16 cellular contexts compared by ENCODE assay signal in the genomic region with DNA sequence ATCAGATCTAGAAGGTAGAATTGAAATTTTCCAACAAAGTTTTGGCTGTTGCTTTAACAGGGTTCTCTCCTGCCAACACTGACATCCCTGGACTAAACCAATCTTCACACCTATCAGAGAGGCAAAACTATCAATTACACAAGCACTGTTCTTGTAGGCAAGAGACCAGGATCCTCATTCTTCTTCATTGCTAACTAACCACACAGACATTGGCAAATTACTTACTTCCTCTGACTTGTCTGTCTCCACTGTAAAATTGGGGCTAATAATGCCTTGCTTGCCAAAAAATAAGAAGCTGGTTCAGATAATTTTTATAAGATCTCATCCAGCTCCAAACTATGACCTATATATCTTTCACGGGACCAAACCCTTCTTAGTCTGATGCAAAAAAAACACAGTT.
A peak's percentile ranks its signal among the peaks of the same experiment; 100 is the strongest.
DNase-seq lines count a peak whose midpoint lies in the region; ATAC-seq and TF ChIP-seq lines count a peak whose summit lies in the region.
"Had no signal": no experiment of that assay in that cellular context is flagged by ENCODE, and none has a peak within 500 bp of the region (broad histone marks: within the 10 kb centered on the region; RNA-seq: fewer than 3 reads in every experiment).

No MANE protein-coding gene starts in this region.

- no peaks in the 10 kb centered on the region for H3K4me1 Mint-ChIP-seq in CD8-positive, alpha-beta T cell (ENCODE audit: low read depth)

- H3K27me3 Mint-ChIP-seq in CD8-positive, alpha-beta T cell (ENCODE audit: low read depth) = no peaks in the 10 kb centered on the region

- H3K36me3 Mint-ChIP-seq in CD8-positive, alpha-beta T cell = no peaks in the 10 kb centered on the region

- no peaks in the 10 kb centered on the region for H3K4me1 ChIP-seq in psoas muscle
- no peaks in the 10 kb centered on the region for H3K4me1 ChIP-seq in CD8-positive, alpha-beta T cell (ENCODE audit: insufficient read depth, low read length)

- no peak overlapping the region for H3K4me3 ChIP-seq in AG10803 (ENCODE audit: low read length)
- no peak overlapping the region for H3K4me3 ChIP-seq in fibroblast of the aortic adventitia (ENCODE audit: low read depth, low read length)
- H3K4me3 ChIP-seq in psoas muscle = no peak overlapping the region
- no peak overlapping the region for H3K4me3 ChIP-seq in CD8-positive, alpha-beta T cell (ENCODE audit: low read depth, low read length)
- H3K4me3 ChIP-seq: BLaER1 treated with 17β-estradiol and CSF1 and Interleukin-3, amounts not matched to agents 10 nM and 100 nM had no signal

- no peak overlapping the region for H3K4me3 Mint-ChIP-seq in CD8-positive, alpha-beta T cell

- H3K36me3 ChIP-seq in psoas muscle (ENCODE audit: insufficient read depth in 1 of 2, low read depth in 1 of 2) = no peaks in the 10 kb centered on the region
- H3K36me3 ChIP-seq in CD8-positive, alpha-beta T cell (ENCODE audit: insufficient read depth, low read length) = no peaks in the 10 kb centered on the region
- H3K36me3 ChIP-seq: BLaER1 treated with 17β-estradiol and CSF1 and Interleukin-3, amounts not matched to agents 10 nM and 100 nM had no signal

- H3K27me3 ChIP-seq in psoas muscle (ENCODE audit: insufficient read depth in 3 of 3, low read length in 2 of 3) = no peaks in the 10 kb centered on the region
- no peaks in the 10 kb centered on the region for H3K27me3 ChIP-seq in CD8-positive, alpha-beta T cell (ENCODE audit: insufficient read depth, low read length)
- H3K27me3 ChIP-seq: BLaER1 treated with 17β-estradiol and CSF1 and Interleukin-3, amounts not matched to agents 10 nM and 100 nM had no signal

- H3K27ac ChIP-seq in psoas muscle = no peak overlapping the region
- H3K27ac ChIP-seq in CD8-positive, alpha-beta T cell (ENCODE audit: low read depth, low read length) = no peak overlapping the region
- H3K27ac ChIP-seq: BLaER1 treated with 17β-estradiol and CSF1 and Interleukin-3, amounts not matched to agents 10 nM and 100 nM had no signal

- no peaks in the 10 kb centered on the region for H3K9me3 ChIP-seq in psoas muscle
- H3K9me3 ChIP-seq in CD8-positive, alpha-beta T cell (ENCODE audit: low read length) = no peaks in the 10 kb centered on the region
- H3K9me3 ChIP-seq: BLaER1 treated with 17β-estradiol and CSF1 and Interleukin-3, amounts not matched to agents 10 nM and 100 nM had no signal

- no peak overlapping the region for H3K27ac Mint-ChIP-seq in CD8-positive, alpha-beta T cell

- intact Hi-C loops in cardiac septum (cut with DNase I) (loop anchor here (10.0 kb wide), 1 partner anchor 62 kb away; no protein-coding TSS in a partner anchor), psoas muscle (cut with DNase I) (no loop called here)
- intact Hi-C loops in CD8-positive, alpha-beta T cell (cut with DNase I, micrococcal nuclease) = no loop called here

- WGBS in psoas muscle, 3 donors = 74 to 85% (median 75%) methylated on average over 1 of the region's 1 CpG

- CTCF ChIA-PET in CD8-positive, alpha-beta T cell (lab: Charles Lee) = no interaction called here

- H3K9me3 Mint-ChIP-seq in CD8-positive, alpha-beta T cell = no peaks in the 10 kb centered on the region

- DNase-seq in AG10803 (ENCODE audit: low read depth) = peak; percentile 54
- peak; percentile 36 to 37 for DNase-seq in Kasumi-1 (lab: John Stamatoyannopoulos, UW)
- DNase-seq in OCI-M1 (lab: John Stamatoyannopoulos, UW) = peak; percentile 0
- peak; percentile 68 for DNase-seq in fibroblast of the aortic adventitia (ENCODE audit: low read depth)
- no peak for DNase-seq in cardiac septum (ENCODE audit: low spot score)
- no peak for DNase-seq in superior temporal gyrus (ENCODE audit: extremely low spot score)
- no peak for DNase-seq in psoas muscle
- DNase-seq in CD8-positive, alpha-beta T cell = no peak
- DNase-seq: DND-41, NCI-H1048, NCI-H1436 treated with DMSO at 0.1 percent for 48 hours, NCI-H2029, NCI-H345, NCI-H524 treated with DMSO at 0.1 percent for 48 hours, Right ventricle myocardium superior had no signal

- ATAC-seq in psoas muscle = no peak
- no peak for ATAC-seq in CD8-positive, alpha-beta T cell

- POLR2A ChIA-PET in CD8-positive, alpha-beta T cell (lab: Charles Lee) = no interaction called here

- TF ChIP-seq CTCF in AG10803 (conservative IDR thresholded peaks at IDR 0.05; ENCODE audit: low read length) (no peak), fibroblast of the aortic adventitia (IDR thresholded peaks at IDR 0.05; ENCODE audit: insufficient read depth, low read length) (no peak), psoas muscle (IDR thresholded peaks at IDR 0.05) (no peak)
- TF ChIP-seq CTCF in CD8-positive, alpha-beta T cell (IDR thresholded peaks at IDR 0.05) = no peak

Comparison
In these comparisons a context has a peak if more than half of its experiments do, and no peak if none do; other contexts are left out.
1. DNase-seq: peak in AG10803 (single experiment), Kasumi-1 (2 of 2), OCI-M1 (single experiment) and fibroblast of the aortic adventitia (single experiment); none in cardiac septum (single experiment), superior temporal gyrus (single experiment), psoas muscle (0 of 2) and CD8-positive, alpha-beta T cell (0 of 7).